23 cellular contexts compared by ENCODE assay signal in genomic region chr7:71466448-71467145, GRCh38.
"Had no signal": no experiment of that assay in that cellular context is flagged by ENCODE, and none has a peak within 500 bp of the region (broad histone marks: within the 10 kb centered on the region; RNA-seq: fewer than 3 reads in every experiment).

No MANE protein-coding gene starts in this region.

- H3K4me2 ChIP-seq: neural progenitor cell had no signal

- H3K4me3 ChIP-seq: gastrocnemius medialis, lower lobe of right lung, neural progenitor cell, psoas muscle, sigmoid colon, stomach, thyroid gland, vagina had no signal

- H3K4me3 Mint-ChIP-seq: natural killer cell; neural progenitor cell; stimulated activated effector memory CD8-positive, alpha-beta T cell treated with anti-CD3 and anti-CD28 coated beads, Interleukin-12 subunit alpha, Interleukin-12 subunit beta, amount 100 ng/mL, for 72 hours had no signal

- H3K36me3 ChIP-seq: gastrocnemius medialis, lower lobe of right lung, neural progenitor cell, sigmoid colon, stomach, thyroid gland, vagina had no signal

- ATAC-seq: esophagus mucosa; gastrocnemius medialis; left ventricle myocardium superior; lower lobe of right lung; natural killer cell; psoas muscle; right cardiac atrium; stimulated activated effector memory CD8-positive, alpha-beta T cell treated with anti-CD3 and anti-CD28 coated beads, Interleukin-12 subunit alpha, Interleukin-12 subunit beta, amount 100 ng/mL, for 72 hours had no signal

- H3K36me3 Mint-ChIP-seq: natural killer cell; stimulated activated effector memory CD8-positive, alpha-beta T cell treated with anti-CD3 and anti-CD28 coated beads, Interleukin-12 subunit alpha, Interleukin-12 subunit beta, amount 100 ng/mL, for 72 hours had no signal

- H3K4me1 ChIP-seq: gastrocnemius medialis, lower lobe of right lung, parathyroid adenoma, psoas muscle, sigmoid colon, stomach, thyroid gland, vagina had no signal

- H3K27me3 ChIP-seq: gastrocnemius medialis, neural progenitor cell, sigmoid colon, stomach, thyroid gland, vagina had no signal

- H3K4me1 Mint-ChIP-seq: natural killer cell; stimulated activated effector memory CD8-positive, alpha-beta T cell treated with anti-CD3 and anti-CD28 coated beads, Interleukin-12 subunit alpha, Interleukin-12 subunit beta, amount 100 ng/mL, for 72 hours had no signal

- H3K27ac ChIP-seq: epithelial cell of prostate, gastrocnemius medialis, lower lobe of right lung, neural progenitor cell, parathyroid adenoma, psoas muscle, sigmoid colon, stomach, thyroid gland, vagina had no signal

- H3K9ac ChIP-seq: neural progenitor cell, parathyroid adenoma had no signal

- H3K27ac Mint-ChIP-seq: natural killer cell; neural progenitor cell; stimulated activated effector memory CD8-positive, alpha-beta T cell treated with anti-CD3 and anti-CD28 coated beads, Interleukin-12 subunit alpha, Interleukin-12 subunit beta, amount 100 ng/mL, for 72 hours had no signal

- H2AFZ ChIP-seq: neural progenitor cell, parathyroid adenoma had no signal

- H3K9me3 ChIP-seq: gastrocnemius medialis, lower lobe of right lung, psoas muscle, thyroid gland, vagina had no signal

- DNase-seq: cortex of kidney; effector CD4-positive, alpha-beta T cell; foreskin fibroblast; gastrocnemius medialis; head of caudate nucleus; left ventricle myocardium superior; lower lobe of right lung; natural killer cell; psoas muscle; right cardiac atrium; sigmoid colon; stimulated activated CD4-positive, alpha-beta T cell treated with anti-CD3 and anti-CD28 coated beads, Interleukin-2, amount 100 ng/mL, for 24 hours; stimulated activated CD4-positive, alpha-beta T cell treated with anti-CD3 and anti-CD28 coated beads, Interleukin-4, amount 100 ng/mL, for 24 hours; stimulated activated naive CD4-positive, alpha-beta T cell treated with Interleukin-2 at 50 U/mL for 16 hours; stomach; thyroid gland; trophoblast cell had no signal

- H3K79me2 ChIP-seq: parathyroid adenoma had no signal
